In genomic region chr3:120875507-120875906, GRCh38 we compare ENCODE assay signal across 21 cellular contexts. TPM values are rescaled to one million over a fixed set of nuclear protein-coding genes. Genes with fewer than 3 reads are reported as not detected.
A peak's percentile ranks its signal among the peaks of the same experiment; 100 is the strongest.
DNase-seq lines count a peak whose midpoint lies in the region; TF ChIP-seq lines count a peak whose summit lies in the region.
"Had no signal": no experiment of that assay in that cellular context is flagged by ENCODE, and none has a peak within 500 bp of the region (broad histone marks: within the 10 kb centered on the region; RNA-seq: fewer than 3 reads in every experiment).

No MANE protein-coding gene starts in this region.

- H3K36me3 ChIP-seq in Karpas-422 (ENCODE audit: insufficient read depth, low read length): no peaks in the 10 kb centered on the region
- H3K36me3 ChIP-seq: BE2C, BLaER1 had no signal

- H3K9ac ChIP-seq in Karpas-422 (ENCODE audit: low read length): no peak overlapping the region
- H3K9ac ChIP-seq: BLaER1 had no signal

- TF ChIP-seq CTCF in cardiac fibroblast (IDR thresholded peaks at IDR 0.05; ENCODE audit: low read depth, low read length): no peak
- TF ChIP-seq CTCF in fibroblast of pulmonary artery (IDR thresholded peaks at IDR 0.05; ENCODE audit: low read length, missing control alignments): no peak
- TF ChIP-seq CTCF in nephron progenitor cell (IDR thresholded peaks at IDR 0.05): no peak

- H3K9me3 ChIP-seq in Karpas-422 (ENCODE audit: low read length): no peaks in the 10 kb centered on the region
- H3K9me3 ChIP-seq: BE2C, BLaER1 had no signal

- H3K27ac Mint-ChIP-seq in nephron progenitor cell: peak overlapping the region; percentile 53
- H3K27ac Mint-ChIP-seq: CD14-positive monocyte; CD4-positive, alpha-beta memory T cell; CD4-positive, CD25-positive, alpha-beta regulatory T cell; CD8-positive, alpha-beta memory T cell had no signal

- DNase-seq in Karpas-422 (peak; percentile 35), cardiac fibroblast (ENCODE audit: low read depth in 2 of 2) (peak; percentile 15 to 17), fibroblast of pulmonary artery (ENCODE audit: low read depth) (peak; percentile 71), nephron progenitor cell (no peak), epidermal melanocyte (ENCODE audit: insufficient read length, low spot score) (no peak), DMS 273 (lab: John Stamatoyannopoulos, UW; ENCODE audit: unreplicated experiment) (no peak)
- DNase-seq in activated CD4-positive, alpha-beta T cell treated with anti-CD3 and anti-CD28 coated beads for 4 hours: no peak
- DNase-seq in stimulated activated CD4-positive, alpha-beta T cell treated with anti-CD3 and anti-CD28 coated beads, Interleukin-12 subunit alpha, Interleukin-12 subunit beta, amount 100 ng/mL, for 4 hours: no peak
- DNase-seq: 8988T; ACHN; BE2C; C1 segment of cervical spinal cord; CD4-positive, alpha-beta memory T cell; CD4-positive, CD25-positive, alpha-beta regulatory T cell; CD8-positive, alpha-beta memory T cell; COR-L47; DMS79 treated with DMSO at 0.1 percent for 48 hours; GF-D8 had no signal

- no peak overlapping the region for H3K27ac ChIP-seq in Karpas-422 (ENCODE audit: low read length)
- H3K27ac ChIP-seq: BLaER1 had no signal

- H2AFZ ChIP-seq in Karpas-422 (ENCODE audit: low read length): no peak overlapping the region

- no peaks in the 10 kb centered on the region for H4K20me1 ChIP-seq in Karpas-422 (ENCODE audit: insufficient read depth, low read depth, low read length)
- H4K20me1 ChIP-seq: BLaER1 had no signal

- no peaks in the 10 kb centered on the region for H3K4me1 ChIP-seq in Karpas-422 (ENCODE audit: low read length)
- H3K4me1 ChIP-seq: BE2C, BLaER1 had no signal

- no peaks in the 10 kb centered on the region for H3K27me3 Mint-ChIP-seq in nephron progenitor cell (ENCODE audit: low read depth, poor library complexity)

- no peaks in the 10 kb centered on the region for H3K36me3 Mint-ChIP-seq in nephron progenitor cell (ENCODE audit: low read depth)
- H3K36me3 Mint-ChIP-seq: CD14-positive monocyte; CD4-positive, alpha-beta memory T cell; CD4-positive, CD25-positive, alpha-beta regulatory T cell; CD8-positive, alpha-beta memory T cell had no signal

- peaks cover 8% of the 10 kb centered on the region for H3K9me3 Mint-ChIP-seq in nephron progenitor cell
- H3K9me3 Mint-ChIP-seq: CD14-positive monocyte; CD4-positive, alpha-beta memory T cell had no signal

- H3K27me3 ChIP-seq in Karpas-422 (ENCODE audit: low read length): no peaks in the 10 kb centered on the region
- H3K27me3 ChIP-seq: BLaER1 had no signal

- H3K4me3 ChIP-seq in Karpas-422 (ENCODE audit: low read length): no peak overlapping the region
- H3K4me3 ChIP-seq in cardiac fibroblast (replicated peaks in 1 of 2; ENCODE audit: low read depth in 2 of 2, low read length in 2 of 2): no peak overlapping the region
- no peak overlapping the region for H3K4me3 ChIP-seq in fibroblast of pulmonary artery (replicated peaks; ENCODE audit: low read depth, low read length)
- H3K4me3 ChIP-seq: BLaER1 had no signal

- H3K9me2 ChIP-seq in Karpas-422 (replicated peaks; ENCODE audit: insufficient read depth, low read length): no peaks in the 10 kb centered on the region

- no peaks in the 10 kb centered on the region for H3K79me2 ChIP-seq in Karpas-422 (ENCODE audit: low read length)

- H3K4me2 ChIP-seq in Karpas-422 (ENCODE audit: low read depth, low read length, poor library complexity, severe bottlenecking): no peak overlapping the region
- H3K4me2 ChIP-seq: BLaER1 had no signal

- no peak overlapping the region for H3K4me3 Mint-ChIP-seq in nephron progenitor cell
- H3K4me3 Mint-ChIP-seq: CD14-positive monocyte; CD4-positive, alpha-beta memory T cell; CD4-positive, CD25-positive, alpha-beta regulatory T cell; CD8-positive, alpha-beta memory T cell had no signal

- peaks cover 25% of the 10 kb centered on the region for H3K4me1 Mint-ChIP-seq in nephron progenitor cell
- H3K4me1 Mint-ChIP-seq: CD14-positive monocyte; CD4-positive, alpha-beta memory T cell; CD4-positive, CD25-positive, alpha-beta regulatory T cell; CD8-positive, alpha-beta memory T cell had no signal

RNA-seq across cellular contexts. Expression of gene STXBP5L, which starts 32.5 kb away (rescaled TPM):
- not detected in 2 replicates for total RNA-seq in Karpas-422 (2014; rRNA removed; shearing (Covaris generic); ENCODE audit: low replicate concordance)
- total RNA-seq: A673; CD4-positive, alpha-beta memory T cell; CD4-positive, CD25-positive, alpha-beta regulatory T cell; CD8-positive, alpha-beta memory T cell had no signal

Comparison
In these comparisons a context has a peak if more than half of its experiments do, and no peak if none do; other contexts are left out.
1. DNase-seq: peak in Karpas-422 (single experiment), cardiac fibroblast (2 of 2) and fibroblast of pulmonary artery (single experiment); none in nephron progenitor cell (single experiment), epidermal melanocyte (single experiment), activated CD4-positive, alpha-beta T cell treated with anti-CD3 and anti-CD28 coated beads for 4 hours (0 of 2), DMS 273 (single experiment) and stimulated activated CD4-positive, alpha-beta T cell treated with anti-CD3 and anti-CD28 coated beads, Interleukin-12 subunit alpha, Interleukin-12 subunit beta, amount 100 ng/mL, for 4 hours (single experiment).